27 cellular contexts compared by ENCODE assay signal in the genomic region with DNA sequence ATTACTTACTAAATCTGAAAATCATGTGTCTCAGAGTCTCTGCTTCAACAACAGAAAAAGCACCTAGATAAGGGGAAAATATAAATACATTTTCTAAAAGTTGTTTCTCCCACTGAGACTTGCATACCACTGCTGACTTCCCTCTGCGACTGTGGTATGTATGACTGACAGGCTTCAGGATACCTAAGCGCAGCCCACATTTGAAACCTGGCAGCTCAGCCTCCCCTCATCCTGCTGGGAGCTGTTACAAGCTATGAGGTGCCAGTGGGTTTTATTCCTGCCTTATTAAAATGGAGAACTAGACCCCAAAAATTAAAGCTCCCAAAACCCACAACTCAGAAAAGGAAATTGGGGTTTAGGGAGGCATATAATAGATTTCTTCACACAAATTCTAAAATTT.
"Had no signal": no experiment of that assay in that cellular context is flagged by ENCODE, and none has a peak within 500 bp of the region (broad histone marks: within the 10 kb centered on the region; RNA-seq: fewer than 3 reads in every experiment).

No MANE protein-coding gene starts in this region.

- H3K36me3 ChIP-seq: MG63, SJCRH30 had no signal

- H3K9me3 ChIP-seq: MG63, SJCRH30 had no signal

- DNase-seq: Kasumi-1, MG63, NCI-H1048, NCI-H1092 treated with DMSO at 0.1 percent for 48 hours, NCI-H1694, NCI-H187, NCI-H1930, NCI-H2029 treated with DMSO at 0.1 percent for 48 hours, NCI-H2081 treated with DMSO at 0.1 percent for 48 hours, NCI-H2107, NCI-H2171, NCI-H2227 treated with DMSO at 0.1 percent for 48 hours, NCI-H345, NCI-H446, NCI-H510A treated with DMSO at 0.1 percent for 48 hours, NCI-H524 treated with DMSO at 0.1 percent for 48 hours, NCI-H526 treated with DMSO at 0.1 percent for 48 hours, PC-9, SHP77, SIG-M5, SJCRH30, T-cell had no signal

- H3K4me3 ChIP-seq: MG63, PC-9, SJCRH30, SK-N-MC had no signal

- H3K4me2 ChIP-seq: PC-9 had no signal

- H3K36me3 Mint-ChIP-seq: T-cell had no signal

- H3K4me3 Mint-ChIP-seq: T-cell had no signal

- H3K4me1 ChIP-seq: SJCRH30 had no signal

- H3K27ac ChIP-seq: PC-9, RWPE1, SJCRH30, SK-N-MC had no signal

- H3K27ac Mint-ChIP-seq: T-cell had no signal

- ATAC-seq: Panc1, Right ventricle myocardium inferior, SK-N-SH treated with all-trans-retinoic acid at 6 μM for 48 hours had no signal

- H3K27me3 ChIP-seq: MG63 had no signal

- H3K9me3 Mint-ChIP-seq: T-cell had no signal

- H3K4me1 Mint-ChIP-seq: T-cell had no signal

- H2AFZ ChIP-seq: PC-9 had no signal
